1 cellular context compared by ENCODE assay signal in genomic region chr12:48943221-48943620, GRCh38.
TF ChIP-seq lines count a peak whose summit lies in the region.

No MANE protein-coding gene starts in this region.

TF ChIP-seq in H1, 55 proteins besides CTCF, POLR2A, EP300 and RAD21:
- no peak for TF ChIP-seq RXRA (IDR thresholded peaks at IDR 0.05; ENCODE audit: insufficient read depth, low read depth, low read length)
- no peak for TF ChIP-seq ATF2 (IDR thresholded peaks at IDR 0.05; ENCODE audit: low read length)
- TF ChIP-seq, protein P1, sequence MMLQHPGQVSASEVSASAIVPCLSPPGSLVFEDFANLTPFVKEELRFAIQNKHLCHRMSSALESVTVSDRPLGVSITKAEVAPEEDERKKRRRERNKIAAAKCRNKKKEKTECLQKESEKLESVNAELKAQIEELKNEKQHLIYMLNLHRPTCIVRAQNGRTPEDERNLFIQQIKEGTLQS (IDR thresholded peaks at IDR 0.05; ENCODE audit: insufficient read depth, low read depth, low read length), result no peak
- TF ChIP-seq TEAD4 (IDR thresholded peaks at IDR 0.05; ENCODE audit: low read depth, low read length), result no peak
- TF ChIP-seq EZH2 (IDR thresholded peaks at IDR 0.05; ENCODE audit: low read depth, low read length, severe bottlenecking), result no peak
